ENCODE assay signal across 8 cellular contexts in genomic region chr16:3158014-3158497, GRCh38. TPM values are rescaled to one million over a fixed set of nuclear protein-coding genes. Genes with fewer than 3 reads are reported as not detected.
DNase-seq lines count a peak whose midpoint lies in the region; ATAC-seq, FAIRE-seq and TF ChIP-seq lines count a peak whose summit lies in the region.

No MANE protein-coding gene starts in this region.

- intact Hi-C loops in adrenal gland (cut with DNase I): no loop called here
- intact Hi-C loops in kidney (cut with DNase I): no loop called here

- 0 to 1% (median 0%) methylated on average over 2 to 26 of the region's 26 CpGs for WGBS in adrenal gland, 4 donors
- 0% methylated on average over 6 of the region's 26 CpGs for WGBS in suprapubic skin

- no peaks in the 10 kb centered on the region for H3K79me2 ChIP-seq in DND-41 (ENCODE audit: insufficient read depth, low read length)

- H3K4me3 ChIP-seq in DND-41 (ENCODE audit: low read depth in 1 of 2, low read length in 2 of 2): peak overlapping the region in 1 of 2 experiments; percentile 74; a peak in 2 of 4 replicates
- peak overlapping the region; percentile 17 to 82 (median 68) for H3K4me3 ChIP-seq in adrenal gland
- peak overlapping the region; percentile 65 to 73 for H3K4me3 ChIP-seq in kidney (ENCODE audit: low read length in 2 of 2)
- peak overlapping the region; percentile 64 for H3K4me3 ChIP-seq in suprapubic skin

- TF ChIP-seq POLR2A in adrenal gland (IDR thresholded peaks at IDR 0.05): no peak
- no peak for TF ChIP-seq POLR2A in suprapubic skin (IDR thresholded peaks at IDR 0.05)

- ATAC-seq in DND-41 (ENCODE audit: insufficient read depth, low read depth) (no peak), GM18870 (IDR thresholded peaks at IDR 0.05; ENCODE audit: unreplicated experiment) (no peak)

- H3K9me3 ChIP-seq in DND-41 (ENCODE audit: insufficient read depth, low read length, severe bottlenecking) (no peaks in the 10 kb centered on the region), adrenal gland (replicated peaks in 1 of 3) (no peaks in the 10 kb centered on the region), kidney (ENCODE audit: control insufficient read depth in 1 of 2, low read length in 2 of 2) (no peaks in the 10 kb centered on the region), suprapubic skin (no peaks in the 10 kb centered on the region)

- no peaks in the 10 kb centered on the region; the same call in 1 of the 2 replicates for H4K20me1 ChIP-seq in DND-41 (ENCODE audit: insufficient read depth, low read length)

- H3K4me1 ChIP-seq in DND-41 (ENCODE audit: insufficient read depth, low read length) (peaks cover 24% of the 10 kb centered on the region), adrenal gland (replicated peaks in 1 of 2) (peaks cover 0 to 7% of the 10 kb centered on the region in 2 donors), kidney (ENCODE audit: control insufficient read depth in 1 of 2, insufficient read depth in 1 of 2, low read depth in 1 of 2, low read length in 2 of 2) (peaks cover 0 to 7% of the 10 kb centered on the region in 2 donors), suprapubic skin (peaks cover 15% of the 10 kb centered on the region)

- in situ Hi-C loops in G401 (cut with HindIII; ENCODE audit: low sequenced_read_pairs): no loop called here

- FAIRE-seq in kidney (lab: Jason Lieb, UNC): no peak

- H3K36me3 ChIP-seq in DND-41 (ENCODE audit: insufficient read depth, low read length) (no peaks in the 10 kb centered on the region), adrenal gland (replicated peaks in 1 of 2) (no peaks in the 10 kb centered on the region), kidney (ENCODE audit: control insufficient read depth in 1 of 2, insufficient read depth in 2 of 2, low read length in 2 of 2) (no peaks in the 10 kb centered on the region), suprapubic skin (no peaks in the 10 kb centered on the region)

- peak overlapping the region; percentile 96 for H3K4me2 ChIP-seq in DND-41 (ENCODE audit: insufficient read depth, low read length)

- TF ChIP-seq EP300 in suprapubic skin (IDR thresholded peaks at IDR 0.05): no peak

- peak overlapping the region; percentile 95 for H2AFZ ChIP-seq in DND-41 (ENCODE audit: low read depth, low read length)

- H3K27ac ChIP-seq in DND-41 (ENCODE audit: low read length) (no peak overlapping the region), adrenal gland (peak overlapping the region; percentile 54 to 97 (median 85)), kidney (ENCODE audit: low read depth in 2 of 2, low read length in 2 of 2) (peak overlapping the region; percentile 74 to 76), suprapubic skin (peak overlapping the region; percentile 81)

- H3K9ac ChIP-seq in DND-41 (ENCODE audit: low read depth, low read length) (peak overlapping the region; percentile 70), kidney (ENCODE audit: low read length in 2 of 2) (peak overlapping the region; percentile 30 to 62)

- no peak for DNase-seq in DND-41
- DNase-seq in HT-29 (ENCODE audit: low spot score): peak; percentile 54
- DNase-seq in adrenal gland: no peak
- peak; percentile 82 for DNase-seq in kidney
- DNase-seq in suprapubic skin (ENCODE audit: low spot score in 2 of 2): peak; percentile 73 to 82
- DNase-seq in G401 (ENCODE audit: low spot score): no peak
- DNase-seq in dedifferentiated amniotic fluid mesenchymal stem cell (ENCODE audit: extremely low spot score): no peak

- TF ChIP-seq CTCF in DND-41 (IDR thresholded peaks at IDR 0.05; ENCODE audit: borderline replicate concordance, extremely low read depth, low read length, poor library complexity, severe bottlenecking) (no peak), adrenal gland (IDR thresholded peaks at IDR 0.05) (no peak), kidney (IDR thresholded peaks at IDR 0.05; ENCODE audit: borderline replicate concordance, extremely low read depth, insufficient read depth) (no peak), suprapubic skin (IDR thresholded peaks at IDR 0.05) (no peak)

- H3K27me3 ChIP-seq in DND-41 (ENCODE audit: insufficient read depth, low read length, poor library complexity): no peaks in the 10 kb centered on the region
- no peaks in the 10 kb centered on the region for H3K27me3 ChIP-seq in adrenal gland
- no peaks in the 10 kb centered on the region for H3K27me3 ChIP-seq in suprapubic skin

RNA-seq across cellular contexts. Expression of gene ZNF213, which starts 23.2 kb away (rescaled TPM):
- 5.8 and 7.2 TPM in 2 replicates for total RNA-seq in HT-29 (2014; rRNA removed; shearing (Covaris generic))
- total RNA-seq in adrenal gland: 10 to 100 TPM in 7 of 8 donors, 1 to 10 TPM in 1; 9.5 to 19.3 (median 14.0) TPM
- polyA plus RNA-seq in adrenal gland: 10 to 100 TPM in 2 of 3 donors, 1 to 10 TPM in 1; 4.2 to 19.5 (median 10.4) TPM
- 12.5 TPM for total RNA-seq in kidney
- polyA plus RNA-seq in kidney (ENCODE audit: insufficient read depth, low read depth, low replicate concordance): 5.6 TPM
- 10 to 100 TPM; 14.0 to 18.0 (median 16.4) TPM for total RNA-seq in suprapubic skin
- total RNA-seq in G401 (2014; rRNA removed; shearing (Covaris generic)): 0.31 and 0.61 TPM in 2 replicates

RNA-seq across cellular contexts. Expression of gene OR1F1, which starts 29.9 kb away (rescaled TPM):
- total RNA-seq in HT-29 (2014; rRNA removed; shearing (Covaris generic)): not detected in 2 replicates
- total RNA-seq in adrenal gland (not detected), kidney (not detected), suprapubic skin (not detected)
- polyA plus RNA-seq in adrenal gland (not detected), kidney (ENCODE audit: insufficient read depth, low read depth, low replicate concordance) (not detected)
- total RNA-seq in G401 (2014; rRNA removed; shearing (Covaris generic)): not detected in 2 replicates

RNA-seq across cellular contexts. Expression of gene ZNF205, which starts 45.7 kb away (rescaled TPM):
- total RNA-seq in HT-29 (2014; rRNA removed; shearing (Covaris generic)): 26.7 and 33.3 TPM in 2 replicates
- 10 to 100 TPM; 10.1 to 25.5 (median 15.2) TPM for total RNA-seq in adrenal gland
- 10 to 100 TPM in 2 of 3 donors, 1 to 10 TPM in 1; 3.8 to 86.1 (median 33.9) TPM for polyA plus RNA-seq in adrenal gland
- total RNA-seq in kidney: 12.7 TPM
- polyA plus RNA-seq in kidney (ENCODE audit: insufficient read depth, low read depth, low replicate concordance): 14.1 TPM
- total RNA-seq in suprapubic skin: 10 to 100 TPM; 18.3 to 22.5 (median 20.9) TPM
- 21.3 and 27.6 TPM in 2 replicates for total RNA-seq in G401 (2014; rRNA removed; shearing (Covaris generic))

RNA-seq across cellular contexts. Expression of gene ZSCAN10, which starts 59.0 kb away (rescaled TPM):
- total RNA-seq in HT-29 (2014; rRNA removed; shearing (Covaris generic)): not detected in 2 replicates
- total RNA-seq in adrenal gland: under 1 TPM in 2 of 8 donors, not detected in 6; 0.15 to 0.50 TPM
- under 1 TPM in 1 of 3 donors, not detected in 2; 0.13 TPM for polyA plus RNA-seq in adrenal gland
- not detected for total RNA-seq in kidney
- polyA plus RNA-seq in kidney (ENCODE audit: insufficient read depth, low read depth, low replicate concordance): not detected
- total RNA-seq in suprapubic skin: not detected
- 11.2 and 17.3 TPM in 2 replicates for total RNA-seq in G401 (2014; rRNA removed; shearing (Covaris generic))

Comparison
In these comparisons a context has a peak if more than half of its experiments do, and no peak if none do; other contexts are left out.
1. DNase-seq: peak in HT-29 (single experiment), kidney (single experiment) and suprapubic skin (2 of 2); none in DND-41 (single experiment), adrenal gland (0 of 7), G401 (single experiment) and dedifferentiated amniotic fluid mesenchymal stem cell (single experiment).